10 cellular contexts compared by ENCODE assay signal in the genomic region with DNA sequence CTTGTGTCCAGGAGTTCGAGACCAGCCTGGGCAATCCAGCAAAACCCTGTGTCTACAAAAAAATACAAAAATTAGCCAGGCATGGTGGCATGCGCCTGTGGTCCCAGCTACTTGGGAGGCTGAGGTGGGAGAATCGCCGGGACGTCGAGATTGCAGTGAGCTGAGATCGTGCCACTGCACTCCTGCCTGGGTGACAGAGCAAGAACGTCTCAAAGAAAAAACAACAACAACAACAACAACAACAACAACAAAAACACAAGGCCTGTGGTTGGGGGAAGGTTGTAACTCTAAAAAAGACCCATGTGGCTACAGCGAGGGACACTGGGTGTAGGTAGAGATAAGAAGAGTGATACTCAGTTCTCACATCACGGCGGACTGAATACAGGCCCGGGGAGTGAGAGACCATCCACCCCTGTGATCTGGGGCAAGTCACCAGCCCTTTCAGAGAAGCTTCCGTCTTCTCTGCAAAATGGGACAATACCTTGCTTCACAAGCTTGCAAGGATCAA. TPM values are rescaled to one million over a fixed set of nuclear protein-coding genes. Genes with fewer than 3 reads are reported as not detected.
A peak's percentile ranks its signal among the peaks of the same experiment; 100 is the strongest.
DNase-seq lines count a peak whose midpoint lies in the region; ATAC-seq and TF ChIP-seq lines count a peak whose summit lies in the region.
"Had no signal": no experiment of that assay in that cellular context is flagged by ENCODE, and none has a peak within 500 bp of the region (broad histone marks: within the 10 kb centered on the region; RNA-seq: fewer than 3 reads in every experiment).

No MANE protein-coding gene starts in this region.

- H3K4me3 ChIP-seq in CD4-positive, CD25-positive, alpha-beta regulatory T cell (ENCODE audit: low read depth, low read length), result no peak overlapping the region
- no peak overlapping the region for H3K4me3 ChIP-seq in body of pancreas

- WGBS in body of pancreas, 2 donors, result 80 to 84% methylated on average over 13 of the region's 13 CpGs

- H3K27ac Mint-ChIP-seq in CD4-positive, CD25-positive, alpha-beta regulatory T cell, result peak overlapping the region; percentile 89 to 96 (median 90)
- peak overlapping the region; percentile 87; the same call in 1 of the 2 replicates for H3K27ac Mint-ChIP-seq in HFFc6
- peak overlapping the region; percentile 96 to 100 for H3K27ac Mint-ChIP-seq in activated naive CD4-positive, alpha-beta T cell treated with anti-CD3 and anti-CD28 coated beads, Interleukin-2, amount 50 U/mL, for 72 hours
- H3K27ac Mint-ChIP-seq in natural killer cell treated with Interleukin-12 subunit alpha and Interleukin-12 subunit beta and Interleukin-15 and Interleukin-18, amount 100 ng/mL, for 72 hours, result peak overlapping the region; percentile 80 to 83

- intact Hi-C loops in body of pancreas (cut with DNase I), result no loop called here

- DNase-seq in CD4-positive, CD25-positive, alpha-beta regulatory T cell, result no peak
- DNase-seq in HFFc6 (no peak), body of pancreas (no peak), HuH-7.5 (ENCODE audit: low spot score) (no peak), COR-L47 (lab: John Stamatoyannopoulos, UW) (no peak)
- DNase-seq in activated naive CD4-positive, alpha-beta T cell treated with anti-CD3 and anti-CD28 coated beads, Interleukin-2, amount 50 U/mL, for 72 hours (ENCODE audit: low spot score in 2 of 2), result no peak
- DNase-seq in natural killer cell treated with Interleukin-12 subunit alpha and Interleukin-12 subunit beta and Interleukin-15 and Interleukin-18, amount 100 ng/mL, for 72 hours (ENCODE audit: low spot score), result no peak

- H3K4me3 Mint-ChIP-seq in CD4-positive, CD25-positive, alpha-beta regulatory T cell, result peak overlapping the region; percentile 91 to 98 (median 96)
- peak overlapping the region; percentile 80 for H3K4me3 Mint-ChIP-seq in HFFc6
- H3K4me3 Mint-ChIP-seq in natural killer cell treated with Interleukin-12 subunit alpha and Interleukin-12 subunit beta and Interleukin-15 and Interleukin-18, amount 100 ng/mL, for 72 hours, result peak overlapping the region; percentile 78

- H3K9me3 ChIP-seq in CD4-positive, CD25-positive, alpha-beta regulatory T cell (ENCODE audit: control insufficient read depth in 2 of 2, low read length in 2 of 2), result no peaks in the 10 kb centered on the region
- H3K9me3 ChIP-seq in body of pancreas, result no peaks in the 10 kb centered on the region

- peaks cover 0 to 4% (median 1%) of the 10 kb centered on the region in 7 donors for H3K9me3 Mint-ChIP-seq in CD4-positive, CD25-positive, alpha-beta regulatory T cell
- no peaks in the 10 kb centered on the region for H3K9me3 Mint-ChIP-seq in HFFc6
- no peaks in the 10 kb centered on the region for H3K9me3 Mint-ChIP-seq in activated naive CD4-positive, alpha-beta T cell treated with anti-CD3 and anti-CD28 coated beads, Interleukin-2, amount 50 U/mL, for 72 hours
- H3K9me3 Mint-ChIP-seq in natural killer cell treated with Interleukin-12 subunit alpha and Interleukin-12 subunit beta and Interleukin-15 and Interleukin-18, amount 100 ng/mL, for 72 hours, result no peaks in the 10 kb centered on the region

- TF ChIP-seq POLR2A in body of pancreas (IDR thresholded peaks at IDR 0.05), result no peak

- peaks cover 4% of the 10 kb centered on the region for H3K27me3 Mint-ChIP-seq in CD4-positive, CD25-positive, alpha-beta regulatory T cell
- H3K27me3 Mint-ChIP-seq in HFFc6 (ENCODE audit: insufficient read depth), result peaks cover 13% of the 10 kb centered on the region
- no peaks in the 10 kb centered on the region for H3K27me3 Mint-ChIP-seq in natural killer cell treated with Interleukin-12 subunit alpha and Interleukin-12 subunit beta and Interleukin-15 and Interleukin-18, amount 100 ng/mL, for 72 hours

- peaks cover 28 to 73% (median 48%) of the 10 kb centered on the region in 4 donors for H3K4me1 Mint-ChIP-seq in CD4-positive, CD25-positive, alpha-beta regulatory T cell
- H3K4me1 Mint-ChIP-seq in HFFc6 (ENCODE audit: low read depth), result peaks cover 32% of the 10 kb centered on the region
- peaks cover 33 to 56% of the 10 kb centered on the region in 2 donors for H3K4me1 Mint-ChIP-seq in natural killer cell treated with Interleukin-12 subunit alpha and Interleukin-12 subunit beta and Interleukin-15 and Interleukin-18, amount 100 ng/mL, for 72 hours (ENCODE audit: low read depth in 2 of 2)

- peaks cover 28% of the 10 kb centered on the region for H3K4me1 ChIP-seq in CD4-positive, CD25-positive, alpha-beta regulatory T cell (ENCODE audit: control insufficient read depth, insufficient read depth, low read length, poor library complexity, severe bottlenecking)
- peaks cover 26% of the 10 kb centered on the region for H3K4me1 ChIP-seq in body of pancreas

- H3K27me3 ChIP-seq in CD4-positive, CD25-positive, alpha-beta regulatory T cell (ENCODE audit: control insufficient read depth, insufficient read depth, low read length), result no peaks in the 10 kb centered on the region
- no peaks in the 10 kb centered on the region for H3K27me3 ChIP-seq in body of pancreas

- no peak for ATAC-seq in CD4-positive, CD25-positive, alpha-beta regulatory T cell (ENCODE audit: low read depth in 2 of 2)
- ATAC-seq in activated naive CD4-positive, alpha-beta T cell treated with anti-CD3 and anti-CD28 coated beads, Interleukin-2, amount 50 U/mL, for 72 hours, result no peak
- no peak for ATAC-seq in natural killer cell treated with Interleukin-12 subunit alpha and Interleukin-12 subunit beta and Interleukin-15 and Interleukin-18, amount 100 ng/mL, for 72 hours
- ATAC-seq in body of pancreas (no peak), GM19455 (IDR thresholded peaks at IDR 0.05; ENCODE audit: unreplicated experiment) (no peak)

- TF ChIP-seq CTCF in HFFc6 (IDR thresholded peaks at IDR 0.05), result no peak
- no peak for TF ChIP-seq CTCF in body of pancreas (IDR thresholded peaks at IDR 0.05)

- peaks cover 17% of the 10 kb centered on the region for H3K36me3 Mint-ChIP-seq in CD4-positive, CD25-positive, alpha-beta regulatory T cell
- peaks cover 23% of the 10 kb centered on the region for H3K36me3 Mint-ChIP-seq in HFFc6 (ENCODE audit: low read depth)
- H3K36me3 Mint-ChIP-seq in activated naive CD4-positive, alpha-beta T cell treated with anti-CD3 and anti-CD28 coated beads, Interleukin-2, amount 50 U/mL, for 72 hours, result peaks cover 5 to 33% of the 10 kb centered on the region in 2 donors
- H3K36me3 Mint-ChIP-seq in natural killer cell treated with Interleukin-12 subunit alpha and Interleukin-12 subunit beta and Interleukin-15 and Interleukin-18, amount 100 ng/mL, for 72 hours, result peaks cover 13% of the 10 kb centered on the region

- H3K27ac ChIP-seq in CD4-positive, CD25-positive, alpha-beta regulatory T cell (ENCODE audit: insufficient read depth, low read length, poor library complexity, severe bottlenecking), result peak overlapping the region; percentile 97
- H3K27ac ChIP-seq in body of pancreas, result no peak overlapping the region

- H3K36me3 ChIP-seq in CD4-positive, CD25-positive, alpha-beta regulatory T cell (ENCODE audit: control insufficient read depth, insufficient read depth, low read length), result peaks cover 11% of the 10 kb centered on the region
- H3K36me3 ChIP-seq in body of pancreas (replicated peaks in 1 of 2; ENCODE audit: insufficient read depth in 1 of 2, low read depth in 2 of 2), result no peaks in the 10 kb centered on the region

RNA-seq across cellular contexts. Expression of a gene that starts 0.8 kb away (rescaled TPM):
- 376 TPM for total RNA-seq in CD4-positive, CD25-positive, alpha-beta regulatory T cell
- 100 to 1,000 TPM; 290 to 513 (median 434) TPM for polyA plus RNA-seq in CD4-positive, CD25-positive, alpha-beta regulatory T cell
- total RNA-seq in HFFc6 (2021; fragmentation: NEBNext Ultra II Directional; extraction: Animal tissue kit (Norgen Biotek cat#: 25700)), result 100 to 1,000 TPM; 273 to 298 (median 280) TPM
- total RNA-seq in activated naive CD4-positive, alpha-beta T cell treated with anti-CD3 and anti-CD28 coated beads, Interleukin-2, amount 50 U/mL, for 72 hours, result 100 to 1,000 TPM; 266 to 331 TPM
- total RNA-seq in natural killer cell treated with Interleukin-12 subunit alpha and Interleukin-12 subunit beta and Interleukin-15 and Interleukin-18, amount 100 ng/mL, for 72 hours, result 100 to 1,000 TPM; 191 to 394 TPM
- total RNA-seq in body of pancreas, result 10 to 100 TPM; 39.9 to 72.1 TPM

RNA-seq across cellular contexts. Expression of a gene that starts 50.2 kb away (rescaled TPM):
- total RNA-seq in CD4-positive, CD25-positive, alpha-beta regulatory T cell, result not detected
- polyA plus RNA-seq in CD4-positive, CD25-positive, alpha-beta regulatory T cell, result not detected
- not detected for total RNA-seq in HFFc6 (2021; fragmentation: NEBNext Ultra II Directional; extraction: Animal tissue kit (Norgen Biotek cat#: 25700))
- total RNA-seq in activated naive CD4-positive, alpha-beta T cell treated with anti-CD3 and anti-CD28 coated beads, Interleukin-2, amount 50 U/mL, for 72 hours, result not detected
- not detected for total RNA-seq in natural killer cell treated with Interleukin-12 subunit alpha and Interleukin-12 subunit beta and Interleukin-15 and Interleukin-18, amount 100 ng/mL, for 72 hours
- total RNA-seq in body of pancreas, result over 10,000 TPM; 37,316 to 51,622 TPM
- total RNA-seq: activated CD8-positive, alpha-beta memory T cell treated with anti-CD3 and anti-CD28 coated beads for 36 hours; glomerular endothelial cell had no signal

Comparison
In these comparisons a context has a peak if more than half of its experiments do, and no peak if none do; other contexts are left out.
1. RNA of a gene that starts 50.2 kb away (total RNA-seq): 37,316 to 51,622 TPM in body of pancreas; not detected in CD4-positive, CD25-positive, alpha-beta regulatory T cell (single experiment), not detected in HFFc6, not detected in activated naive CD4-positive, alpha-beta T cell treated with anti-CD3 and anti-CD28 coated beads, Interleukin-2, amount 50 U/mL, for 72 hours and not detected in natural killer cell treated with Interleukin-12 subunit alpha and Interleukin-12 subunit beta and Interleukin-15 and Interleukin-18, amount 100 ng/mL, for 72 hours; every median in the first group is over 1,000 times any median in the second.
2. Peak in every context shown above with its lines, with median percentiles within 50 percentile points of each other: H3K27ac Mint-ChIP-seq and H3K4me3 Mint-ChIP-seq.